25 cellular contexts compared by ENCODE assay signal in genomic region chr10:124007773-124008145, GRCh38.
DNase-seq lines count a peak whose midpoint lies in the region; ATAC-seq and TF ChIP-seq lines count a peak whose summit lies in the region.
"Had no signal": no experiment of that assay in that cellular context is flagged by ENCODE, and none has a peak within 500 bp of the region (broad histone marks: within the 10 kb centered on the region; RNA-seq: fewer than 3 reads in every experiment).

No MANE protein-coding gene starts in this region.

- H3K9ac ChIP-seq in rectal smooth muscle tissue (ENCODE audit: low read length): no peak overlapping the region

- H3K4me3 ChIP-seq in rectal smooth muscle tissue (ENCODE audit: low read length) (no peak overlapping the region), upper lobe of right lung (no peak overlapping the region), gastrocnemius medialis (no peak overlapping the region)
- H3K4me3 ChIP-seq: GM23338, PC-9 had no signal

- H3K9me3 ChIP-seq in upper lobe of right lung (no peaks in the 10 kb centered on the region), gastrocnemius medialis (no peaks in the 10 kb centered on the region)

- H3K9me3 Mint-ChIP-seq in glutamatergic neuron (ENCODE audit: unreplicated experiment): peaks cover 1% of the 10 kb centered on the region

- H3K4me1 ChIP-seq in rectal smooth muscle tissue (ENCODE audit: control insufficient read depth, insufficient read depth, low read length) (peaks cover 62% of the 10 kb centered on the region), upper lobe of right lung (no peaks in the 10 kb centered on the region), gastrocnemius medialis (peaks cover 0 to 6% of the 10 kb centered on the region in 2 donors)

- in situ Hi-C loops in gastrocnemius medialis (cut with MboI; ENCODE audit: low sequenced_read_pairs in 4 of 4): no loop called here

- H3K36me3 Mint-ChIP-seq in glutamatergic neuron (ENCODE audit: unreplicated experiment): no peaks in the 10 kb centered on the region
- H3K36me3 Mint-ChIP-seq: CD8-positive, alpha-beta memory T cell had no signal

- no peak for TF ChIP-seq CTCF in glutamatergic neuron (IDR thresholded peaks at IDR 0.05; ENCODE audit: partially characterized antibody, unreplicated experiment)
- no peak for TF ChIP-seq CTCF in upper lobe of right lung (IDR thresholded peaks at IDR 0.05)
- no peak for TF ChIP-seq CTCF in gastrocnemius medialis (IDR thresholded peaks at IDR 0.05 in 4 of 5, conservative IDR thresholded peaks at IDR 0.05 in 1 of 5)

- H3K27ac ChIP-seq in rectal smooth muscle tissue (ENCODE audit: low read depth, low read length) (peak overlapping the region; percentile 95), upper lobe of right lung (no peak overlapping the region), gastrocnemius medialis (no peak overlapping the region)
- H3K27ac ChIP-seq: C4-2B, PC-9 had no signal

- H3K36me3 ChIP-seq in rectal smooth muscle tissue (ENCODE audit: control insufficient read depth, insufficient read depth, low read length) (no peaks in the 10 kb centered on the region), upper lobe of right lung (peaks cover 42% of the 10 kb centered on the region), gastrocnemius medialis (peaks cover 0 to 5% of the 10 kb centered on the region in 2 donors)

- H3K27me3 ChIP-seq in rectal smooth muscle tissue (ENCODE audit: control insufficient read depth, insufficient read depth, low read length) (no peaks in the 10 kb centered on the region), upper lobe of right lung (no peaks in the 10 kb centered on the region), gastrocnemius medialis (no peaks in the 10 kb centered on the region)

- DNase-seq in cardiac septum (ENCODE audit: low spot score) (peak; percentile 17), left cardiac atrium (no peak), glutamatergic neuron (peak; percentile 4), upper lobe of right lung (peak; percentile 16), gastrocnemius medialis (no peak), middle frontal gyrus (ENCODE audit: extremely low spot score, low spot score) (no peak)
- DNase-seq: 8988T; Calu3; CD8-positive, alpha-beta memory T cell; HCEC 1CT; Karpas-422; MV-4-11; NCI-H1105 treated with DMSO at 0.1 percent for 48 hours; NCI-H1694; NCI-H2081; NCI-H2171; NCI-H345; NCI-H524; NCI-H82; PC-9; RPMI8226 had no signal

- no peak overlapping the region for H3K27ac Mint-ChIP-seq in glutamatergic neuron (ENCODE audit: unreplicated experiment)
- H3K27ac Mint-ChIP-seq: CD8-positive, alpha-beta memory T cell had no signal

- intact Hi-C loops in cardiac septum (cut with DNase I): no loop called here
- intact Hi-C loops in left cardiac atrium (cut with DNase I): no loop called here
- intact Hi-C loops in upper lobe of right lung (cut with DNase I): no loop called here
- intact Hi-C loops in gastrocnemius medialis (cut with DNase I; ENCODE audit: low total_unique reads): no loop called here

- H3K4me3 Mint-ChIP-seq in glutamatergic neuron (ENCODE audit: unreplicated experiment): no peak overlapping the region
- H3K4me3 Mint-ChIP-seq: CD8-positive, alpha-beta memory T cell; GM23338 had no signal

- no peak for ATAC-seq in left cardiac atrium
- no peak for ATAC-seq in upper lobe of right lung
- no peak for ATAC-seq in gastrocnemius medialis
- ATAC-seq in HG03039 (IDR thresholded peaks at IDR 0.05; ENCODE audit: unreplicated experiment): no peak
- ATAC-seq: GM23338 had no signal

- no peak for TF ChIP-seq POLR2A in gastrocnemius medialis (IDR thresholded peaks at IDR 0.05)

- H3K27me3 Mint-ChIP-seq in glutamatergic neuron (ENCODE audit: unreplicated experiment): no peaks in the 10 kb centered on the region

- H3K4me1 Mint-ChIP-seq in glutamatergic neuron (ENCODE audit: low read depth, unreplicated experiment): peaks cover 13% of the 10 kb centered on the region
- H3K4me1 Mint-ChIP-seq: CD8-positive, alpha-beta memory T cell had no signal

Comparison
In these comparisons a context has a peak if more than half of its experiments do, and no peak if none do; other contexts are left out.
1. DNase-seq: peak in cardiac septum (single experiment), glutamatergic neuron (single experiment) and upper lobe of right lung (single experiment); none in left cardiac atrium (single experiment), gastrocnemius medialis (0 of 2) and middle frontal gyrus (single experiment).